1 cellular context compared by ENCODE assay signal in the genomic region with DNA sequence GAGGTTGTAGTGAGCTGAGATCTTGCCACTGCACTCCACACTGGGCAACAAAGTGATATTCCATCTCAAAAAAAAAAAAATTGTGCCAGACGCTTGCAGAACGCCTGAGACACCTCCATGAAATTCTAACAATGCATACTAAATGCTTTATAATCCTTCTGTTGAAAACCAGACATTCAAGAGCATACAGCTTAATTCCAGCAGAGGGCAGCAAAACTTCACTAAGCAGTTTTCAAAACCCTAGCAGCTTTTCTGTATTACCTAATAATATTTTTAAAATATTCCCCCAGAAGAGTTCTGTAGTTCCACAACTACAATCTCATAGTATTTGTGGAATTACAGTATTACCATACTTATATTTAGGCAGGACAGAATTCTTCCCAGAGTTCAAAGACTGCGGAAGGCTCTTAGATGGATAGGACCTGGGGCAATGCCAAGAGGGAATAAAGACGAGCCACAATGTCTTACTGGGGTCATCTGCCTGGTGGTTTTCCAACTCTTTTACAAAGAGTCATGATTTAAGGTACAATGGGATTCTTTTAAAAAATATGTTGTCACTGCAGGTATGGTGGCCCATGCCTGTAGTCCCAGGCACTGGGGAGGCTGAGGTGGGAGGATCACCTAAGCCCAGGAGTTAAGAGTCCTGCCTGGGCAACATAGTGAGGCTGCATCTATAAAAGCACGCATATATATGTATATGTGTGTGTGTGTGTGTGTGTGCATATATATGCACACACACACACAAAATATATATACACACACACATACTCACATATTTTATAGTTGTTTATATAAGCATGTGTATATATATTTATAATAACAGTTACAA.
TF ChIP-seq lines count a peak whose summit lies in the region.

No MANE protein-coding gene starts in this region.

TF ChIP-seq in WTC11, 78 proteins besides CTCF, POLR2A, EP300 and RAD21 (continued from another document):
- TF ChIP-seq, protein P1, sequence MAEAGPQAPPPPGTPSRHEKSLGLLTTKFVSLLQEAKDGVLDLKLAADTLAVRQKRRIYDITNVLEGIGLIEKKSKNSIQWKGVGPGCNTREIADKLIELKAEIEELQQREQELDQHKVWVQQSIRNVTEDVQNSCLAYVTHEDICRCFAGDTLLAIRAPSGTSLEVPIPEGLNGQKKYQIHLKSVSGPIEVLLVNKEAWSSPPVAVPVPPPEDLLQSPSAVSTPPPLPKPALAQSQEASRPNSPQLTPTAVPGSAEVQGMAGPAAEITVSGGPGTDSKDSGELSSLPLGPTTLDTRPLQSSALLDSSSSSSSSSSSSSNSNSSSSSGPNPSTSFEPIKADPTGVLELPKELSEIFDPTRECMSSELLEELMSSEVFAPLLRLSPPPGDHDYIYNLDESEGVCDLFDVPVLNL (CRISPR knock-in tag; IDR thresholded peaks at IDR 0.05; ENCODE audit: borderline replicate concordance, low read depth): no peak
- TF ChIP-seq JUN (CRISPR knock-in tag; IDR thresholded peaks at IDR 0.05): no peak
